In the genomic region with DNA sequence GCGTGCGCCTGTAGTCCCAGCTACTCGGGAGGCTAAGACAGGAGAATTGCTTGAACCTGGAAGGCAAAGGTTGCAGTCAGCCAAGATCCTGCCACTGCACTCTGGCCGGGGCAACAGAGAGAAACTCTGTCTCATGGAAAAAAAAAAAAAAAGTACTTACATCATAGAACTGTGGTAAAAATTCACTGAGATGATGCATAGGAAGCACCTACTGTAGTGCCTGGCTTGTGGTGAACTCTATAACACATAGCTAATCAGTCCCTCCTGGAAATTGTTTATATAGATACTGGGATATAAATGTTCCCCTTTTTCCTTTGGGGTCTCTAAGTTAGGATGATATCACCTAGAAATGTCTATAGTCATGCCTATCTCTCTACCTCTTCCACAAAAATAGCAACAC, we compare ENCODE assay signal across 21 cellular contexts.
"Had no signal": no experiment of that assay in that cellular context is flagged by ENCODE, and none has a peak within 500 bp of the region (broad histone marks: within the 10 kb centered on the region; RNA-seq: fewer than 3 reads in every experiment).

No MANE protein-coding gene starts in this region.

- H3K4me1 ChIP-seq: lower lobe of right lung, spleen, stomach, thyroid gland, upper lobe of right lung had no signal

- H3K27ac Mint-ChIP-seq: activated naive CD4-positive, alpha-beta T cell treated with anti-CD3 and anti-CD28 coated beads for 36 hours; activated naive CD8-positive, alpha-beta T cell treated with anti-CD3 and anti-CD28 coated beads, Interleukin-2, amount 10 ng/mL, durations not matched to agents 7 days and 5 days; natural killer cell had no signal

- ATAC-seq: foreskin keratinocyte, heart right ventricle, left lung, lower lobe of right lung, natural killer cell, right cardiac atrium, upper lobe of right lung had no signal

- DNase-seq: activated CD4-positive, alpha-beta T cell treated with anti-CD3 and anti-CD28 coated beads for 4 hours; activated CD4-positive, alpha-beta T cell treated with anti-CD3 and anti-CD28 coated beads, Interleukin-2, amount 50 U/mL, for 4 hours; activated CD8-positive, alpha-beta memory T cell treated with anti-CD3 and anti-CD28 coated beads for 24 hours; activated effector memory CD4-positive, alpha-beta T cell treated with anti-CD3 and anti-CD28 coated beads, Interleukin-2, amount 50 U/mL, for 16 hours; activated naive CD4-positive, alpha-beta T cell treated with anti-CD3 and anti-CD28 coated beads for 36 hours; activated naive CD8-positive, alpha-beta T cell treated with anti-CD3 and anti-CD28 coated beads, Interleukin-2, amount 10 ng/mL, durations not matched to agents 7 days and 5 days; amniotic stem cell; central memory CD4-positive, alpha-beta T cell; foreskin keratinocyte; heart right ventricle; kidney glomerular epithelial cell; left lung; lower lobe of right lung; mesenchymal stem cell; natural killer cell; right cardiac atrium; spleen; stomach; thyroid gland; upper lobe of right lung had no signal

- H3K27ac ChIP-seq: foreskin keratinocyte, heart right ventricle, left lung, spleen, stomach, thyroid gland, upper lobe of right lung, VCaP had no signal

- H3K9me3 Mint-ChIP-seq: activated naive CD4-positive, alpha-beta T cell treated with anti-CD3 and anti-CD28 coated beads for 36 hours; activated naive CD8-positive, alpha-beta T cell treated with anti-CD3 and anti-CD28 coated beads, Interleukin-2, amount 10 ng/mL, durations not matched to agents 7 days and 5 days; natural killer cell had no signal

- H3K27me3 ChIP-seq: foreskin keratinocyte, heart right ventricle, left lung, spleen, stomach, thyroid gland, upper lobe of right lung had no signal

- H3K4me3 ChIP-seq: heart right ventricle, left lung, lower lobe of right lung, spleen, stomach, thyroid gland, upper lobe of right lung had no signal

- H3K36me3 ChIP-seq: heart right ventricle, left lung, lower lobe of right lung, spleen, stomach, thyroid gland, upper lobe of right lung had no signal

- H3K9me3 ChIP-seq: left lung, lower lobe of right lung, stomach, thyroid gland, upper lobe of right lung had no signal

- H3K36me3 Mint-ChIP-seq: activated naive CD8-positive, alpha-beta T cell treated with anti-CD3 and anti-CD28 coated beads, Interleukin-2, amount 10 ng/mL, durations not matched to agents 7 days and 5 days; natural killer cell had no signal

- H3K4me1 Mint-ChIP-seq: activated naive CD8-positive, alpha-beta T cell treated with anti-CD3 and anti-CD28 coated beads, Interleukin-2, amount 10 ng/mL, durations not matched to agents 7 days and 5 days; natural killer cell had no signal

- H3K4me3 Mint-ChIP-seq: activated naive CD4-positive, alpha-beta T cell treated with anti-CD3 and anti-CD28 coated beads for 36 hours; activated naive CD8-positive, alpha-beta T cell treated with anti-CD3 and anti-CD28 coated beads, Interleukin-2, amount 10 ng/mL, durations not matched to agents 7 days and 5 days; natural killer cell had no signal
